7 cellular contexts compared by ENCODE assay signal in genomic region chr14:64504310-64504896, GRCh38. TPM values are rescaled to one million over a fixed set of nuclear protein-coding genes. Genes with fewer than 3 reads are reported as not detected.
DNase-seq lines count a peak whose midpoint lies in the region; ATAC-seq and TF ChIP-seq lines count a peak whose summit lies in the region.

A gene with protein sequence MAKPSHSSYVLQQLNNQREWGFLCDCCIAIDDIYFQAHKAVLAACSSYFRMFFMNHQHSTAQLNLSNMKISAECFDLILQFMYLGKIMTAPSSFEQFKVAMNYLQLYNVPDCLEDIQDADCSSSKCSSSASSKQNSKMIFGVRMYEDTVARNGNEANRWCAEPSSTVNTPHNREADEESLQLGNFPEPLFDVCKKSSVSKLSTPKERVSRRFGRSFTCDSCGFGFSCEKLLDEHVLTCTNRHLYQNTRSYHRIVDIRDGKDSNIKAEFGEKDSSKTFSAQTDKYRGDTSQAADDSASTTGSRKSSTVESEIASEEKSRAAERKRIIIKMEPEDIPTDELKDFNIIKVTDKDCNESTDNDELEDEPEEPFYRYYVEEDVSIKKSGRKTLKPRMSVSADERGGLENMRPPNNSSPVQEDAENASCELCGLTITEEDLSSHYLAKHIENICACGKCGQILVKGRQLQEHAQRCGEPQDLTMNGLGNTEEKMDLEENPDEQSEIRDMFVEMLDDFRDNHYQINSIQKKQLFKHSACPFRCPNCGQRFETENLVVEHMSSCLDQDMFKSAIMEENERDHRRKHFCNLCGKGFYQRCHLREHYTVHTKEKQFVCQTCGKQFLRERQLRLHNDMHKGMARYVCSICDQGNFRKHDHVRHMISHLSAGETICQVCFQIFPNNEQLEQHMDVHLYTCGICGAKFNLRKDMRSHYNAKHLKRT (plus strand): TSS chr14:64504770. CDS start chr14:64521505, 16,735 bp downstream.

- TF ChIP-seq CTCF in chondrocyte (IDR thresholded peaks at IDR 0.05) = peak; percentile 27

- peak within 1 kb of the TSS; percentile 98 for H3K4me3 Mint-ChIP-seq in activated CD4-positive, alpha-beta T cell treated with anti-CD3 and anti-CD28 coated beads for 36 hours
- H3K4me3 Mint-ChIP-seq in chondrocyte (ENCODE audit: unreplicated experiment) = peak within 1 kb of the TSS; percentile 84

- DNase-seq in NCI-H510A (lab: John Stamatoyannopoulos, UW) (peak; percentile 75), chondrocyte (ENCODE audit: low spot score) (peak; percentile 97), kidney tubule cell (ENCODE audit: low spot score) (peak; percentile 89)
- DNase-seq in activated CD4-positive, alpha-beta T cell treated with anti-CD3 and anti-CD28 coated beads for 36 hours = peak; percentile 94
- DNase-seq in stimulated activated CD4-positive, alpha-beta T cell treated with anti-CD3 and anti-CD28 coated beads, Interleukin-15, amount 100 ng/mL, for 48 hours (ENCODE audit: low read depth in 2 of 2) = peak; percentile 84

- no peaks in the 10 kb centered on the region for H3K9me3 Mint-ChIP-seq in activated CD4-positive, alpha-beta T cell treated with anti-CD3 and anti-CD28 coated beads for 36 hours (ENCODE audit: low read depth)
- no peaks in the 10 kb centered on the region for H3K9me3 Mint-ChIP-seq in chondrocyte (ENCODE audit: low read depth)

- POLR2A ChIA-PET in activated CD4-positive, alpha-beta T cell treated with anti-CD3 and anti-CD28 coated beads for 36 hours (lab: Charles Lee) = interaction anchor here (0.9 to 1.0 kb wide), 2 partner anchors 39 to 116 kb away, joined by 3 to 4 read pairs; partner anchors contain the start of genes AKAP5 and MTHFD1

- H3K4me1 Mint-ChIP-seq in activated CD4-positive, alpha-beta T cell treated with anti-CD3 and anti-CD28 coated beads for 36 hours = peaks cover 51% of the 10 kb centered on the region
- peaks cover 67% of the 10 kb centered on the region for H3K4me1 Mint-ChIP-seq in chondrocyte (ENCODE audit: low read depth)

- peak within 1 kb of the TSS; percentile 99 for H3K27ac Mint-ChIP-seq in activated CD4-positive, alpha-beta T cell treated with anti-CD3 and anti-CD28 coated beads for 36 hours
- peak within 1 kb of the TSS; percentile 100 for H3K27ac Mint-ChIP-seq in chondrocyte (ENCODE audit: unreplicated experiment)

- intact Hi-C loops in activated CD4-positive, alpha-beta T cell treated with anti-CD3 and anti-CD28 coated beads for 36 hours (cut with DNase I, micrococcal nuclease) = loop anchor here (1.0 to 10.0 kb wide), 9 partner anchors 37 to 1030 kb away; partner anchors contain the start of genes AKAP5 (in 1 of the 2), FNTB (in 1 of the 2), MAX (in 1 of the 2) and PPP2R5E (in 1 of the 2)

- CTCF ChIA-PET in activated CD4-positive, alpha-beta T cell treated with anti-CD3 and anti-CD28 coated beads for 36 hours (lab: Charles Lee) = interaction anchor here (0.9 to 1.2 kb wide), 3 partner anchors 20 to 166 kb away, joined by 3 to 7 read pairs (median 3); no protein-coding TSS in a partner anchor

- peak; percentile 18 for ATAC-seq in HG03108 (IDR thresholded peaks at IDR 0.05; ENCODE audit: unreplicated experiment)
- peak; percentile 45 for ATAC-seq in activated CD4-positive, alpha-beta T cell treated with anti-CD3 and anti-CD28 coated beads for 36 hours

- peak; percentile 55 for TF ChIP-seq POLR2A in GM18526 (IDR thresholded peaks at IDR 0.05; ENCODE audit: extremely low read depth, insufficient read length)

- H3K27me3 Mint-ChIP-seq in activated CD4-positive, alpha-beta T cell treated with anti-CD3 and anti-CD28 coated beads for 36 hours = no peaks in the 10 kb centered on the region
- no peaks in the 10 kb centered on the region for H3K27me3 Mint-ChIP-seq in chondrocyte (ENCODE audit: low read depth)

- H3K36me3 Mint-ChIP-seq in activated CD4-positive, alpha-beta T cell treated with anti-CD3 and anti-CD28 coated beads for 36 hours (ENCODE audit: low read depth) = peaks cover 51% of the 10 kb centered on the region
- H3K36me3 Mint-ChIP-seq in chondrocyte (ENCODE audit: low read depth) = peaks cover 2% of the 10 kb centered on the region

RNA-seq across cellular contexts. Expression of the gene that starts here (rescaled TPM):
- 10 to 100 TPM; 41.4 to 45.0 TPM for total RNA-seq in activated CD4-positive, alpha-beta T cell treated with anti-CD3 and anti-CD28 coated beads for 36 hours
- 48.5 to 49.9 TPM (median 49.3 TPM) in 3 replicates for total RNA-seq in chondrocyte

Comparison
In these comparisons a context has a peak if more than half of its experiments do, and no peak if none do; other contexts are left out.
1. Peak in every context shown above with its lines: DNase-seq and ATAC-seq.